Comparison of ENCODE assay signal across 22 cellular contexts in genomic region chr9:89608646-89609335, GRCh38. TPM values are rescaled to one million over a fixed set of nuclear protein-coding genes. Genes with fewer than 3 reads are reported as not detected.
DNase-seq lines count a peak whose midpoint lies in the region; ATAC-seq and TF ChIP-seq lines count a peak whose summit lies in the region.
"Had no signal": no experiment of that assay in that cellular context is flagged by ENCODE, and none has a peak within 500 bp of the region (broad histone marks: within the 10 kb centered on the region; RNA-seq: fewer than 3 reads in every experiment).

No MANE protein-coding gene starts in this region.

- peaks cover 20% of the 10 kb centered on the region for H3K27me3 Mint-ChIP-seq in osteocyte (ENCODE audit: unreplicated experiment)

- TF ChIP-seq CTCF in 22Rv1 (IDR thresholded peaks at IDR 0.05) (no peak), osteocyte (IDR thresholded peaks at IDR 0.05) (no peak)

- H3K4me3 Mint-ChIP-seq in osteocyte (ENCODE audit: unreplicated experiment): no peak overlapping the region
- H3K4me3 Mint-ChIP-seq: activated naive CD4-positive, alpha-beta T cell treated with anti-CD3 and anti-CD28 coated beads, Interleukin-2, amount 50 U/mL, for 24 hours; activated T-cell treated with anti-CD3 and anti-CD28 coated beads, Interleukin-2, amount 50 U/mL, for 4 hours; CD8-positive, alpha-beta memory T cell; central memory CD8-positive, alpha-beta T cell; stimulated activated naive CD8-positive, alpha-beta T cell treated with anti-CD3 and anti-CD28 coated beads, Interleukin-15, Interleukin-2, amounts not matched to agents 100 ng/mL and 50 ng/mL, for 24 hours had no signal

- H3K27ac Mint-ChIP-seq in osteocyte (ENCODE audit: unreplicated experiment): no peak overlapping the region
- H3K27ac Mint-ChIP-seq: activated naive CD4-positive, alpha-beta T cell treated with anti-CD3 and anti-CD28 coated beads, Interleukin-2, amount 50 U/mL, for 24 hours; CD8-positive, alpha-beta memory T cell; stimulated activated naive CD8-positive, alpha-beta T cell treated with anti-CD3 and anti-CD28 coated beads, Interleukin-15, Interleukin-2, amounts not matched to agents 100 ng/mL and 50 ng/mL, for 24 hours had no signal

- ATAC-seq in GM21528 (IDR thresholded peaks at IDR 0.05; ENCODE audit: low FRiP score, unreplicated experiment): no peak
- ATAC-seq: activated T-cell treated with anti-CD3 and anti-CD28 coated beads, Interleukin-2, amount 50 U/mL, for 4 hours; GM12878; left ventricle myocardium superior had no signal

- no peaks in the 10 kb centered on the region for H3K9me3 Mint-ChIP-seq in osteocyte (ENCODE audit: unreplicated experiment)
- H3K9me3 Mint-ChIP-seq: activated naive CD4-positive, alpha-beta T cell treated with anti-CD3 and anti-CD28 coated beads, Interleukin-2, amount 50 U/mL, for 24 hours; activated T-cell treated with anti-CD3 and anti-CD28 coated beads, Interleukin-2, amount 50 U/mL, for 4 hours; CD8-positive, alpha-beta memory T cell; central memory CD8-positive, alpha-beta T cell; stimulated activated naive CD8-positive, alpha-beta T cell treated with anti-CD3 and anti-CD28 coated beads, Interleukin-15, Interleukin-2, amounts not matched to agents 100 ng/mL and 50 ng/mL, for 24 hours had no signal

- peak; percentile 17 for DNase-seq in COLO668 (lab: John Stamatoyannopoulos, UW; ENCODE audit: unreplicated experiment)
- DNase-seq in NCI-H345 (lab: John Stamatoyannopoulos, UW): peak; percentile 38
- peak; percentile 14 for DNase-seq in mesenteric fat pad (ENCODE audit: low spot score)
- no peak for DNase-seq in osteocyte (ENCODE audit: extremely low spot score, unreplicated experiment)
- DNase-seq in AG08395 (ENCODE audit: low spot score): no peak
- DNase-seq in HUDEP-2 (lab: John Stamatoyannopoulos, UW; ENCODE audit: unreplicated experiment in 76 of 76): no peak
- DNase-seq: activated T-cell treated with anti-CD3 and anti-CD28 coated beads, Interleukin-2, amount 50 U/mL, for 4 hours; CD8-positive, alpha-beta memory T cell; DMS79 treated with DMSO at 0.1 percent for 48 hours; left ventricle myocardium superior; NCI-H1048; retina; stimulated activated CD4-positive, alpha-beta T cell treated with anti-CD3 and anti-CD28 coated beads, Interleukin-4, amount 100 ng/mL, for 24 hours; thyroid gland had no signal

- H3K27ac ChIP-seq in 22Rv1: 0 out of 2 replicates have a peak overlapping the region, but pooled peaks have one; percentile 97
- H3K27ac ChIP-seq: neutrophil, thyroid gland had no signal

- H3K36me3 Mint-ChIP-seq in osteocyte (ENCODE audit: unreplicated experiment): no peaks in the 10 kb centered on the region
- H3K36me3 Mint-ChIP-seq: activated naive CD4-positive, alpha-beta T cell treated with anti-CD3 and anti-CD28 coated beads, Interleukin-2, amount 50 U/mL, for 24 hours; CD8-positive, alpha-beta memory T cell had no signal

- peaks cover 20% of the 10 kb centered on the region for H3K4me1 Mint-ChIP-seq in osteocyte (ENCODE audit: unreplicated experiment)

RNA-seq across cellular contexts. Expression of gene GADD45G, which starts 4.0 kb away (rescaled TPM):
- total RNA-seq in mesenteric fat pad (10.9 TPM), osteocyte (0.71 and 1.0 TPM in 2 replicates)
- total RNA-seq: SK-MEL-5 had no signal

Comparison
In these comparisons a context has a peak if more than half of its experiments do, and no peak if none do; other contexts are left out.
1. DNase-seq: peak in COLO668 (single experiment), NCI-H345 (single experiment) and mesenteric fat pad (single experiment); none in osteocyte (single experiment), AG08395 (single experiment) and HUDEP-2 (0 of 76).